In genomic region chr7:134942690-134943466, GRCh38 we compare ENCODE assay signal across 1 cellular context.
TF ChIP-seq lines count a peak whose summit lies in the region.

No MANE protein-coding gene starts in this region.

TF ChIP-seq in HepG2, 621 proteins besides CTCF, POLR2A, EP300 and RAD21:
- TF ChIP-seq HNF1A (IDR thresholded peaks at IDR 0.05; ENCODE audit: low read depth): peak; percentile 82
- no peak; the same call in 1 of the 2 replicates for TF ChIP-seq HNF1A (CRISPR knock-in tag; IDR thresholded peaks at IDR 0.05; ENCODE audit: borderline replicate concordance)
- no peak for TF ChIP-seq BHLHE40 (IDR thresholded peaks at IDR 0.05; ENCODE audit: low read length)
- no peak for TF ChIP-seq ZNF230 (CRISPR knock-in tag; IDR thresholded peaks at IDR 0.05)
- TF ChIP-seq PCBP2 (optimal IDR thresholded peaks at IDR 0.05; ENCODE audit: low read depth, low read length, poor library complexity, severe bottlenecking): no peak
- TF ChIP-seq CREB1 (IDR thresholded peaks at IDR 0.05): no peak
- 0 out of 2 replicates have a peak, but pooled peaks have one; percentile 14 for TF ChIP-seq CREB1 (CRISPR knock-in tag; IDR thresholded peaks at IDR 0.05)
- no peak for TF ChIP-seq TBX3 (IDR thresholded peaks at IDR 0.05; ENCODE audit: borderline replicate concordance)
- TF ChIP-seq AHR (CRISPR knock-in tag; IDR thresholded peaks at IDR 0.05): no peak
- TF ChIP-seq TIGD3 (CRISPR knock-in tag; IDR thresholded peaks at IDR 0.05; ENCODE audit: borderline replicate concordance): no peak
- no peak for TF ChIP-seq RXRA (CRISPR knock-in tag; IDR thresholded peaks at IDR 0.05)
- no peak for TF ChIP-seq ZNF232 (CRISPR knock-in tag; IDR thresholded peaks at IDR 0.05; ENCODE audit: borderline replicate concordance)
- no peak for TF ChIP-seq ZNF616 (CRISPR knock-in tag; IDR thresholded peaks at IDR 0.05; ENCODE audit: low read depth)
- TF ChIP-seq SOX5 (CRISPR knock-in tag; IDR thresholded peaks at IDR 0.05; ENCODE audit: borderline replicate concordance): peak; percentile 68; the same call in 1 of the 2 replicates
- no peak for TF ChIP-seq NFIC (IDR thresholded peaks at IDR 0.05; ENCODE audit: low read length)
- TF ChIP-seq ZNF557 (CRISPR knock-in tag; IDR thresholded peaks at IDR 0.05): no peak
- TF ChIP-seq KLF11 (CRISPR knock-in tag; IDR thresholded peaks at IDR 0.05): no peak
- no peak for TF ChIP-seq PRDM4 (CRISPR knock-in tag; IDR thresholded peaks at IDR 0.05; ENCODE audit: borderline replicate concordance)
- TF ChIP-seq HDAC1 (CRISPR knock-in tag; IDR thresholded peaks at IDR 0.05): no peak
- TF ChIP-seq PTBP1 (IDR thresholded peaks at IDR 0.05; ENCODE audit: low read depth, low read length, poor library complexity, severe bottlenecking): no peak
- no peak for TF ChIP-seq ZNF629 (CRISPR knock-in tag; conservative IDR thresholded peaks at IDR 0.05)
- TF ChIP-seq RFX3 (CRISPR knock-in tag; IDR thresholded peaks at IDR 0.05): no peak
- no peak for TF ChIP-seq CSRNP2 (CRISPR knock-in tag; conservative IDR thresholded peaks at IDR 0.05; ENCODE audit: low read depth)
- no peak for TF ChIP-seq SOX13 (IDR thresholded peaks at IDR 0.05)
- TF ChIP-seq SOX13 (CRISPR knock-in tag; conservative IDR thresholded peaks at IDR 0.05 in 1 of 2, IDR thresholded peaks at IDR 0.05 in 1 of 2): peak in 1 of 2 experiments; percentile 53; a peak in 2 of 4 replicates
- no peak for TF ChIP-seq ZNF646 (CRISPR knock-in tag; IDR thresholded peaks at IDR 0.05)
- no peak for TF ChIP-seq ATF1 (CRISPR knock-in tag; IDR thresholded peaks at IDR 0.05)
- no peak for TF ChIP-seq ZNF772 (CRISPR knock-in tag; IDR thresholded peaks at IDR 0.05)
- TF ChIP-seq TCF12 (IDR thresholded peaks at IDR 0.05): no peak
- TF ChIP-seq TCF12 (CRISPR knock-in tag; IDR thresholded peaks at IDR 0.05): no peak
- no peak for TF ChIP-seq SRSF4 (IDR thresholded peaks at IDR 0.05; ENCODE audit: low read depth, low read length, poor library complexity, severe bottlenecking)
- no peak for TF ChIP-seq ZNF44 (CRISPR knock-in tag; IDR thresholded peaks at IDR 0.05)
- no peak for TF ChIP-seq E2F2 (CRISPR knock-in tag; IDR thresholded peaks at IDR 0.05; ENCODE audit: borderline replicate concordance)
